Comparison of ENCODE assay signal across 11 cellular contexts in the genomic region with DNA sequence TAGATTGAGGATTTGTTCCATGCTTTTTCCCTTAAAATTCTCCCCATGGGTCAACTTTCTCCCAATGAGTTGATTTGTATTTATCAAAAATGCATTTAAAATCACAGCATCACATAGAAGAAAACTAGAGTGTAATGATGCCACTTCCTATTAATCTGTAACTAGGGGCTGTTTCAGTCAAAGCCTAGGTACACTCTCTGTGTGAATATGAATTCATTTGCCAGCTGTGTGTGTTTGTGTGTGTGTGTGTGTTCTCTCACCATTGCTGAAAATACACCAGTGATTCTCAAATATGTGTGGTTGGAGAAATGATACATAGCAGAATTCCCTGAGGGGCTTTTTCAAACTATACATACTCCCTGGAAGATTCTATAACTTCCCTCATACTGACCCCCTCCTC.
"Had no signal": no experiment of that assay in that cellular context is flagged by ENCODE, and none has a peak within 500 bp of the region (broad histone marks: within the 10 kb centered on the region; RNA-seq: fewer than 3 reads in every experiment).

No MANE protein-coding gene starts in this region.

- H3K9me3 ChIP-seq: HAP-1 had no signal

- DNase-seq: GM23248, GOT3, H7, H9, HCEC 1CT, HFFc6 had no signal

- ATAC-seq: GM23338, HCT116 had no signal

- FAIRE-seq: H1, H54 had no signal

- H3K27ac ChIP-seq: GM23248 had no signal

- H3K4me3 ChIP-seq: GM23248, GM23338, HAP-1 had no signal

- H3K36me3 ChIP-seq: HAP-1 had no signal

- H3K4me1 ChIP-seq: HAP-1 had no signal
